In genomic region chr10:102917962-102918816, GRCh38 we compare ENCODE assay signal across 8 cellular contexts.
DNase-seq lines count a peak whose midpoint lies in the region; ATAC-seq and FAIRE-seq lines count a peak whose summit lies in the region.

CNNM2 (plus strand) TSS chr10:102918294; CDS start chr10:102918481, 187 bp downstream.

- peak; percentile 98 to 99 for DNase-seq in AML-193 (lab: John Stamatoyannopoulos, UW)
- DNase-seq in NCI-H446 (lab: John Stamatoyannopoulos, UW): peak; percentile 95 to 98
- DNase-seq in cerebellar nuclear complex (lab: John Stamatoyannopoulos, UW): peak; percentile 96 to 98
- peak; percentile 98 to 100 for DNase-seq in stimulated activated CD4-positive, alpha-beta T cell treated with anti-CD3 and anti-CD28 coated beads, Interleukin-12 subunit alpha, Interleukin-12 subunit beta, amount 100 ng/mL, for 24 hours (ENCODE audit: low read depth in 2 of 2)

- peak; percentile 27 for FAIRE-seq in islet of Langerhans (lab: Jason Lieb, UNC)

- ATAC-seq in GM19043 (IDR thresholded peaks at IDR 0.05; ENCODE audit: low read depth, unreplicated experiment) (peak; percentile 89), HG03354 (IDR thresholded peaks at IDR 0.05; ENCODE audit: poor library complexity, severe bottlenecking, unreplicated experiment) (peak; percentile 87)
- peak; percentile 90 to 93 for ATAC-seq in activated CD4-positive, CD25-positive, alpha-beta regulatory T cell treated with anti-CD3 and anti-CD28 coated beads, Interleukin-2, amount 50 U/mL, for 24 hours

Comparison
In these comparisons a context has a peak if more than half of its experiments do, and no peak if none do; other contexts are left out.
1. Peak in every context shown above with its lines: DNase-seq and ATAC-seq.